18 cellular contexts compared by ENCODE assay signal in genomic region chr10:49298666-49298989, GRCh38. TPM values are rescaled to one million over a fixed set of nuclear protein-coding genes. Genes with fewer than 3 reads are reported as not detected.
DNase-seq lines count a peak whose midpoint lies in the region; ATAC-seq, FAIRE-seq and TF ChIP-seq lines count a peak whose summit lies in the region.
"Had no signal": no experiment of that assay in that cellular context is flagged by ENCODE, and none has a peak within 500 bp of the region (broad histone marks: within the 10 kb centered on the region; RNA-seq: fewer than 3 reads in every experiment).

No MANE protein-coding gene starts in this region.

- H2BK120ac ChIP-seq in IMR-90 (ENCODE audit: low read depth, low read length): no peak overlapping the region
- no peak overlapping the region for H2BK120ac ChIP-seq in H1 (replicated peaks; ENCODE audit: low read depth, low read length)

- no peak overlapping the region for H2BK15ac ChIP-seq in IMR-90 (ENCODE audit: low read depth, low read length)
- no peak overlapping the region for H2BK15ac ChIP-seq in H1 (ENCODE audit: low read length)

- H4K20me1 ChIP-seq in IMR-90 (ENCODE audit: insufficient read depth, low read length): no peaks in the 10 kb centered on the region
- no peaks in the 10 kb centered on the region for H4K20me1 ChIP-seq in H1 (replicated peaks in 1 of 2; ENCODE audit: control insufficient read depth in 1 of 2, insufficient read depth in 2 of 2, low read length in 2 of 2)

- dilution Hi-C loops in IMR-90 (cut with HindIII; ENCODE audit: low sequenced_read_pairs, unreplicated experiment): no loop called here

- no peaks in the 10 kb centered on the region for H3K9me1 ChIP-seq in IMR-90 (ENCODE audit: insufficient read depth, low read length)

- no peaks in the 10 kb centered on the region for H3K23me2 ChIP-seq in H1 (ENCODE audit: low read depth, low read length)

- H3K18ac ChIP-seq in IMR-90 (ENCODE audit: low read depth, low read length) (no peak overlapping the region), H1 (ENCODE audit: extremely low read depth, low read length) (no peak overlapping the region; the same call in 1 of the 2 replicates)

- DNase-seq in IMR-90 (no peak), H1 (ENCODE audit: low read depth in 1 of 2, low spot score in 2 of 2) (no peak), left lung (no peak), CD1c-positive myeloid dendritic cell (ENCODE audit: extremely low spot score) (no peak), NOMO-1 treated with dmso at 0.1 percent for 144 hours (lab: John Stamatoyannopoulos, UW; ENCODE audit: unreplicated experiment) (no peak)
- no peak for DNase-seq in activated T-cell treated with anti-CD3 and anti-CD28 coated beads, Interleukin-2, amount 50 U/mL, for 48 hours
- DNase-seq: activated CD8-positive, alpha-beta T cell treated with anti-CD3 and anti-CD28 coated beads for 36 hours; CD8-positive, alpha-beta T cell; immature natural killer cell; NCI-H187; substantia nigra had no signal

- no peak overlapping the region for H4K5ac ChIP-seq in IMR-90 (ENCODE audit: low read depth, low read length)
- H4K5ac ChIP-seq in H1 (ENCODE audit: insufficient read length, low read depth, low read length): no peak overlapping the region

- in situ Hi-C loops in IMR-90 (cut with MboI; ENCODE audit: low sequenced_read_pairs): no loop called here

- H2BK20ac ChIP-seq in IMR-90 (ENCODE audit: low read depth, low read length) (no peak overlapping the region), H1 (ENCODE audit: low read length) (no peak overlapping the region)

- H4K91ac ChIP-seq in IMR-90 (ENCODE audit: insufficient read depth, low read depth, low read length) (no peak overlapping the region), H1 (replicated peaks; ENCODE audit: insufficient read length, low read length) (no peak overlapping the region)

- H3K4me1 ChIP-seq in IMR-90 (ENCODE audit: control insufficient read depth, insufficient read depth, low read length) (peaks cover 2% of the 10 kb centered on the region; the same call in 1 of the 2 replicates), H1 (replicated peaks in 1 of 4; ENCODE audit: control insufficient read depth in 3 of 4, insufficient read depth in 4 of 4, low read length in 3 of 4) (peaks cover 0 to 16% (median 5%) of the 10 kb centered on the region in 4 experiments; a peak in 6 of 7 replicates), left lung (peaks cover 0 to 3% of the 10 kb centered on the region in 2 donors), skeletal muscle tissue (ENCODE audit: control insufficient read depth in 3 of 3, insufficient read depth in 3 of 3, low read length in 3 of 3) (peaks cover 71 to 84% (median 73%) of the 10 kb centered on the region in 3 donors)
- H3K4me1 ChIP-seq: SJSA1 had no signal

- H2AK5ac ChIP-seq in IMR-90 (ENCODE audit: low read depth, low read length): no peak overlapping the region
- no peak overlapping the region for H2AK5ac ChIP-seq in H1 (ENCODE audit: low read depth, low read length)

- H3K79me2 ChIP-seq in H1 (ENCODE audit: control insufficient read depth in 1 of 2, insufficient read depth in 2 of 2, low read length in 2 of 2): no peaks in the 10 kb centered on the region

- H3K9me3 ChIP-seq in IMR-90 (ENCODE audit: control insufficient read depth, insufficient read depth, low read length): no peaks in the 10 kb centered on the region
- no peaks in the 10 kb centered on the region for H3K9me3 ChIP-seq in H1 (ENCODE audit: insufficient read depth in 2 of 2, low read depth in 1 of 2, low read length in 1 of 2)
- no peaks in the 10 kb centered on the region for H3K9me3 ChIP-seq in left lung
- no peaks in the 10 kb centered on the region for H3K9me3 ChIP-seq in skeletal muscle tissue (ENCODE audit: control insufficient read depth in 3 of 3, low read length in 3 of 3)
- H3K9me3 ChIP-seq: esophagus muscularis mucosa, SJSA1 had no signal

- H3K14ac ChIP-seq in IMR-90 (replicated peaks; ENCODE audit: low read depth, low read length): no peak overlapping the region
- no peak overlapping the region for H3K14ac ChIP-seq in H1 (ENCODE audit: insufficient read length)

- no TSS peak for BruUV-seq in IMR-90 (replicated peaks; lab: Mats Ljungman, UMichigan)

- H3K4ac ChIP-seq in IMR-90 (ENCODE audit: low read depth, low read length) (no peak overlapping the region), H1 (replicated peaks; ENCODE audit: insufficient read length, low read depth, low read length) (no peak overlapping the region)

- CTCF ChIA-PET in IMR-90 (lab: Yijun Ruan, JAX): interaction anchor here (0.6 kb wide), 1 partner anchor 537 kb away, joined by 3 read pairs; no protein-coding TSS in a partner anchor
- CTCF ChIA-PET in H1 (lab: Charles Lee; ENCODE audit: partially characterized antibody): interaction anchor here (1.1 to 3.2 kb wide), 7 partner anchors 12 to 642 kb away, joined by 3 to 16 read pairs (median 4); no protein-coding TSS in a partner anchor

- H3K9ac ChIP-seq in IMR-90 (ENCODE audit: low read depth, low read length) (no peak overlapping the region), H1 (replicated peaks in 1 of 4; ENCODE audit: extremely low read depth in 1 of 4, low read depth in 3 of 4, low read length in 3 of 4) (no peak overlapping the region), skeletal muscle tissue (ENCODE audit: low read depth in 1 of 3, low read length in 3 of 3) (peak overlapping the region; percentile 95 to 99 (median 98))
- H3K9ac ChIP-seq: KMS-11 had no signal

- TF ChIP-seq CTCF in IMR-90 (conservative IDR thresholded peaks at IDR 0.05; ENCODE audit: low read depth, low read length): no peak
- no peak for TF ChIP-seq CTCF in H1 (IDR thresholded peaks at IDR 0.05; ENCODE audit: control extremely low read depth in 1 of 3, insufficient read depth in 1 of 3, low read depth in 1 of 3, low read length in 3 of 3)
- no peak for TF ChIP-seq CTCF in left lung (IDR thresholded peaks at IDR 0.05)

- no peak for FAIRE-seq in H1 (lab: Jason Lieb, UNC)
- FAIRE-seq: colon had no signal

- intact Hi-C loops in IMR-90 (cut with micrococcal nuclease) (loop anchor here (10.0 kb wide), 1 partner anchor 184 kb away; the partner anchor contains the start of gene VSTM4), left lung (cut with DNase I) (no loop called here)

- ATAC-seq in IMR-90 (ENCODE audit: low read depth) (peak; percentile 72), left lung (peak; percentile 68), HG03565 (IDR thresholded peaks at IDR 0.05; ENCODE audit: unreplicated experiment) (no peak)
- ATAC-seq: activated CD8-positive, alpha-beta T cell treated with anti-CD3 and anti-CD28 coated beads for 36 hours; CD8-positive, alpha-beta T cell had no signal

- no CpG with 5 or more reads among the region's 11 CpGs for WGBS in IMR-90 (ENCODE audit: extremely low coverage in 2 of 2, insufficient read length in 1 of 2), 2 experiments
- 79% methylated on average over 11 of the region's 11 CpGs; no CpG with 5 or more reads in 1 of the 2 experiments for WGBS in H1 (ENCODE audit: extremely low coverage in 1 of 2, insufficient coverage in 1 of 2, insufficient read length in 1 of 2, insufficient replicate concordance in 2 of 2, low coverage in 1 of 2, low lambda C conversion rate in 2 of 2, missing lambda C conversion rate in 1 of 2), 2 experiments

- no peaks in the 10 kb centered on the region for H3K36me3 ChIP-seq in IMR-90 (ENCODE audit: control insufficient read depth, insufficient read depth, low read length)
- H3K36me3 ChIP-seq in H1 (ENCODE audit: control insufficient read depth in 2 of 4, insufficient read depth in 4 of 4, low read length in 3 of 4): no peaks in the 10 kb centered on the region
- no peaks in the 10 kb centered on the region for H3K36me3 ChIP-seq in left lung
- H3K36me3 ChIP-seq in skeletal muscle tissue (ENCODE audit: control insufficient read depth in 3 of 3, insufficient read depth in 3 of 3, low read length in 3 of 3): peaks cover 5 to 36% (median 10%) of the 10 kb centered on the region in 3 donors
- H3K36me3 ChIP-seq: esophagus muscularis mucosa, SJSA1 had no signal

- POLR2A ChIA-PET in IMR-90 (lab: Charles Lee; ENCODE audit: unreplicated experiment) (no interaction called here), H1 (lab: Charles Lee; ENCODE audit: partially characterized antibody) (no interaction called here)

- H3K56ac ChIP-seq in IMR-90 (ENCODE audit: extremely low read depth, insufficient read depth, low read length) (no peak overlapping the region), H1 (replicated peaks; ENCODE audit: insufficient read length, low read depth, low read length) (no peak overlapping the region)

- H3K27ac ChIP-seq in IMR-90 (ENCODE audit: insufficient read depth, low read length): no peak overlapping the region
- H3K27ac ChIP-seq in H1 (ENCODE audit: low read depth, low read length): no peak overlapping the region
- H3K27ac ChIP-seq in left lung: no peak overlapping the region
- H3K27ac ChIP-seq in skeletal muscle tissue (ENCODE audit: low read depth, low read length): peak overlapping the region; percentile 99
- H3K27ac ChIP-seq: esophagus muscularis mucosa, KMS-11, SJSA1 had no signal

- H2AFZ ChIP-seq in IMR-90 (replicated peaks; ENCODE audit: low read length, poor library complexity): no peak overlapping the region
- H2AFZ ChIP-seq in H1 (ENCODE audit: low read length): 0 out of 2 replicates have a peak overlapping the region, but pooled peaks have one; percentile 30

- H3K27me3 ChIP-seq in IMR-90 (ENCODE audit: control insufficient read depth, insufficient read depth, low read length): peaks cover 43% of the 10 kb centered on the region
- H3K27me3 ChIP-seq in H1 (replicated peaks in 1 of 4; ENCODE audit: control insufficient read depth in 3 of 4, extremely low read depth in 1 of 4, insufficient read depth in 3 of 4, low read length in 3 of 4): no peaks in the 10 kb centered on the region
- H3K27me3 ChIP-seq in left lung: no peaks in the 10 kb centered on the region
- H3K27me3 ChIP-seq in skeletal muscle tissue (ENCODE audit: control insufficient read depth in 3 of 3, insufficient read depth in 3 of 3, low read length in 3 of 3): no peaks in the 10 kb centered on the region
- H3K27me3 ChIP-seq: SJSA1 had no signal

- no peaks in the 10 kb centered on the region for H3K79me1 ChIP-seq in IMR-90 (ENCODE audit: low read depth in 1 of 2, low read length in 2 of 2)
- H3K79me1 ChIP-seq in H1 (ENCODE audit: low read depth, low read length): no peaks in the 10 kb centered on the region

- no peak overlapping the region for H3K23ac ChIP-seq in IMR-90 (ENCODE audit: low read depth, low read length)
- H3K23ac ChIP-seq in H1 (ENCODE audit: insufficient read length): no peak overlapping the region

- H2BK12ac ChIP-seq in H1 (ENCODE audit: low read depth, low read length): no peak overlapping the region

- H3K4me2 ChIP-seq in IMR-90 (ENCODE audit: low read depth, low read length) (no peak overlapping the region; the same call in 1 of the 2 replicates), H1 (ENCODE audit: insufficient read depth in 1 of 2, low read depth in 2 of 2, low read length in 2 of 2) (peak overlapping the region in 1 of 2 experiments; percentile 26; a peak in 1 of 4 replicates)
- H3K4me2 ChIP-seq: KMS-11 had no signal

- H3K4me3 ChIP-seq in IMR-90 (ENCODE audit: insufficient read depth, low read depth, low read length): no peak overlapping the region
- H3K4me3 ChIP-seq in H1 (ENCODE audit: extremely low read depth in 1 of 4, insufficient read depth in 2 of 4, low read depth in 3 of 4, low read length in 4 of 4): no peak overlapping the region
- H3K4me3 ChIP-seq in left lung: no peak overlapping the region
- peak overlapping the region; percentile 90 to 97 (median 95) for H3K4me3 ChIP-seq in skeletal muscle tissue (ENCODE audit: low read length in 3 of 3)
- H3K4me3 ChIP-seq: SJSA1, skin epidermis had no signal

- TF ChIP-seq RAD21 in IMR-90 (IDR thresholded peaks at IDR 0.05; ENCODE audit: low read length) (no peak), H1 (IDR thresholded peaks at IDR 0.05 in 1 of 2, conservative IDR thresholded peaks at IDR 0.05 in 1 of 2; ENCODE audit: low read depth in 2 of 2, low read length in 2 of 2) (no peak)

- H4K8ac ChIP-seq in IMR-90 (ENCODE audit: low read depth in 2 of 2, low read length in 2 of 2) (no peak overlapping the region), H1 (ENCODE audit: extremely low read depth, insufficient read depth, low read length) (no peak overlapping the region)

- TF ChIP-seq EP300 in H1 (IDR thresholded peaks at IDR 0.05; ENCODE audit: borderline replicate concordance in 1 of 2, low read depth in 2 of 2, low read length in 2 of 2): no peak

- no peak overlapping the region for H2BK5ac ChIP-seq in IMR-90 (ENCODE audit: low read depth, low read length, poor library complexity, severe bottlenecking)
- no peak overlapping the region for H2BK5ac ChIP-seq in H1 (ENCODE audit: low read depth, low read length)

- H2AK9ac ChIP-seq in IMR-90 (replicated peaks; ENCODE audit: low read depth, low read length, poor library complexity): no peak overlapping the region

- TF ChIP-seq POLR2A in IMR-90 (IDR thresholded peaks at IDR 0.05; ENCODE audit: low read depth, low read length) (no peak), H1 (IDR thresholded peaks at IDR 0.05; ENCODE audit: control extremely low read depth in 1 of 2, low read depth in 2 of 2, low read length in 2 of 2) (no peak)

RNA-seq across cellular contexts. Expression of gene C10orf71, which starts 0.3 kb away (rescaled TPM):
- total RNA-seq in IMR-90 (2012; rRNA removed): not detected in 2 replicates
- polyA plus RNA-seq in IMR-90 (2012; rRNA removed): not detected in 2 replicates
- polyA plus RNA-seq in IMR-90 (2012; cell fraction: cytosol; rRNA removed): not detected in 2 replicates
- polyA plus RNA-seq in IMR-90 (2012; cell fraction: nucleus; rRNA removed; ENCODE audit: low replicate concordance): not detected in 2 replicates
- total RNA-seq in H1 (2021; fragmentation: NEBNext Ultra II Directional; extraction: Animal tissue kit (Norgen Biotek cat#: 25700)): not detected in 2 replicates
- polyA plus RNA-seq in H1 (2011; rRNA removed): not detected in 2 replicates
- polyA plus RNA-seq in H1 (2011; cell fraction: cytosol; rRNA removed): not detected
- polyA plus RNA-seq in H1 (2011; cell fraction: nucleus; rRNA removed): not detected
- not detected in 4 replicates for polyA plus RNA-seq in H1 (2012, experiment 1 of 2)
- polyA plus RNA-seq in H1 (2012, experiment 2 of 2): not detected
- not detected for polyA plus RNA-seq in H1 (2013, experiment 1 of 2)
- polyA plus RNA-seq in H1 (2013, experiment 2 of 2): not detected
- not detected in 2 replicates for polyA minus RNA-seq in H1 (2011; rRNA and poly(A)+ RNA removed)
- not detected for polyA minus RNA-seq in H1 (2011; cell fraction: cytosol; rRNA and poly(A)+ RNA removed)
- not detected for polyA minus RNA-seq in H1 (2011; cell fraction: nucleus; rRNA and poly(A)+ RNA removed)
- total RNA-seq in left lung: not detected
- total RNA-seq in skeletal muscle tissue: 4.7 TPM
- total RNA-seq: activated CD8-positive, alpha-beta T cell treated with anti-CD3 and anti-CD28 coated beads for 36 hours; CD8-positive, alpha-beta T cell; SJSA1 had no signal
- polyA plus RNA-seq: immature natural killer cell had no signal

Comparison
In these comparisons a context has a peak if more than half of its experiments do, and no peak if none do; other contexts are left out.
1. H3K4me3 ChIP-seq: peak in skeletal muscle tissue (3 of 3); none in IMR-90 (single experiment), H1 (0 of 4) and left lung (0 of 2).
2. H3K9ac ChIP-seq: peak in skeletal muscle tissue (3 of 3); none in IMR-90 (single experiment) and H1 (0 of 4).